ENCODE assay signal across 1 cellular context in genomic region chr14:31420319-31421081, GRCh38.
A peak's percentile ranks its signal among the peaks of the same experiment; 100 is the strongest.
TF ChIP-seq lines count a peak whose summit lies in the region.

HEATR5A (minus strand) TSS chr14:31420550; CDS start chr14:31402975, 17,575 bp downstream.

TF ChIP-seq in WTC11, 78 proteins besides CTCF, POLR2A, EP300 and RAD21 (continued from another document):
- TF ChIP-seq NFE2L1 (CRISPR knock-in tag; IDR thresholded peaks at IDR 0.05) (peak; percentile 68; the same call in 1 of the 2 replicates), ELF4 (CRISPR knock-in tag; IDR thresholded peaks at IDR 0.05; ENCODE audit: low read depth) (no peak), E2F5 (CRISPR knock-in tag; IDR thresholded peaks at IDR 0.05) (peak; percentile 93), EMX1 (CRISPR knock-in tag; IDR thresholded peaks at IDR 0.05) (peak; percentile 45; the same call in 1 of the 2 replicates), E2F4 (CRISPR knock-in tag; IDR thresholded peaks at IDR 0.05; ENCODE audit: borderline replicate concordance, low read depth) (peak; percentile 49; the same call in 1 of the 2 replicates), ATF3 (CRISPR knock-in tag; conservative IDR thresholded peaks at IDR 0.05) (no peak), ZNF416 (CRISPR knock-in tag; IDR thresholded peaks at IDR 0.05) (no peak; the same call in 1 of the 2 replicates), TEAD1 (CRISPR knock-in tag; IDR thresholded peaks at IDR 0.05) (peak; percentile 75; the same call in 1 of the 2 replicates), FOXK1 (CRISPR knock-in tag; IDR thresholded peaks at IDR 0.05) (peak; percentile 93), ERG (CRISPR knock-in tag; IDR thresholded peaks at IDR 0.05) (0 out of 2 replicates have a peak, but pooled peaks have one; percentile 32), GRHL2 (CRISPR knock-in tag; IDR thresholded peaks at IDR 0.05; ENCODE audit: insufficient replicate concordance, severe bottlenecking) (no peak), SOX15 (CRISPR knock-in tag; IDR thresholded peaks at IDR 0.05) (no peak), RELA (CRISPR knock-in tag; IDR thresholded peaks at IDR 0.05; ENCODE audit: borderline replicate concordance) (0 out of 2 replicates have a peak, but pooled peaks have one; percentile 14), JUN (CRISPR knock-in tag; IDR thresholded peaks at IDR 0.05) (no peak), ETV6 (CRISPR knock-in tag; IDR thresholded peaks at IDR 0.05) (peak; percentile 93; the same call in 1 of the 2 replicates), HMGXB4 (CRISPR knock-in tag; IDR thresholded peaks at IDR 0.05) (peak; percentile 92), ATF1 (CRISPR knock-in tag; IDR thresholded peaks at IDR 0.05) (no peak), MYBL2 (CRISPR knock-in tag; IDR thresholded peaks at IDR 0.05) (peak; percentile 65; the same call in 1 of the 2 replicates), E2F1 (CRISPR knock-in tag; IDR thresholded peaks at IDR 0.05) (no peak), AR (CRISPR knock-in tag; IDR thresholded peaks at IDR 0.05) (0 out of 2 replicates have a peak, but pooled peaks have one; percentile 47), GABPB1 (CRISPR knock-in tag; IDR thresholded peaks at IDR 0.05) (peak; percentile 90), CBFB (CRISPR knock-in tag; IDR thresholded peaks at IDR 0.05; ENCODE audit: low read depth) (0 out of 2 replicates have a peak, but pooled peaks have one; percentile 48), ZBTB43 (CRISPR knock-in tag; IDR thresholded peaks at IDR 0.05) (peak; percentile 85), NFYB (CRISPR knock-in tag; conservative IDR thresholded peaks at IDR 0.05; ENCODE audit: low read depth) (peak; percentile 58), NFATC4 (CRISPR knock-in tag; IDR thresholded peaks at IDR 0.05) (0 out of 2 replicates have a peak, but pooled peaks have one; percentile 49), ZMAT4 (CRISPR knock-in tag; IDR thresholded peaks at IDR 0.05) (peak; percentile 69; the same call in 1 of the 2 replicates), ESRRA (CRISPR knock-in tag; IDR thresholded peaks at IDR 0.05; ENCODE audit: borderline replicate concordance) (peak; percentile 53; the same call in 1 of the 2 replicates)
- TF ChIP-seq, protein P1, sequence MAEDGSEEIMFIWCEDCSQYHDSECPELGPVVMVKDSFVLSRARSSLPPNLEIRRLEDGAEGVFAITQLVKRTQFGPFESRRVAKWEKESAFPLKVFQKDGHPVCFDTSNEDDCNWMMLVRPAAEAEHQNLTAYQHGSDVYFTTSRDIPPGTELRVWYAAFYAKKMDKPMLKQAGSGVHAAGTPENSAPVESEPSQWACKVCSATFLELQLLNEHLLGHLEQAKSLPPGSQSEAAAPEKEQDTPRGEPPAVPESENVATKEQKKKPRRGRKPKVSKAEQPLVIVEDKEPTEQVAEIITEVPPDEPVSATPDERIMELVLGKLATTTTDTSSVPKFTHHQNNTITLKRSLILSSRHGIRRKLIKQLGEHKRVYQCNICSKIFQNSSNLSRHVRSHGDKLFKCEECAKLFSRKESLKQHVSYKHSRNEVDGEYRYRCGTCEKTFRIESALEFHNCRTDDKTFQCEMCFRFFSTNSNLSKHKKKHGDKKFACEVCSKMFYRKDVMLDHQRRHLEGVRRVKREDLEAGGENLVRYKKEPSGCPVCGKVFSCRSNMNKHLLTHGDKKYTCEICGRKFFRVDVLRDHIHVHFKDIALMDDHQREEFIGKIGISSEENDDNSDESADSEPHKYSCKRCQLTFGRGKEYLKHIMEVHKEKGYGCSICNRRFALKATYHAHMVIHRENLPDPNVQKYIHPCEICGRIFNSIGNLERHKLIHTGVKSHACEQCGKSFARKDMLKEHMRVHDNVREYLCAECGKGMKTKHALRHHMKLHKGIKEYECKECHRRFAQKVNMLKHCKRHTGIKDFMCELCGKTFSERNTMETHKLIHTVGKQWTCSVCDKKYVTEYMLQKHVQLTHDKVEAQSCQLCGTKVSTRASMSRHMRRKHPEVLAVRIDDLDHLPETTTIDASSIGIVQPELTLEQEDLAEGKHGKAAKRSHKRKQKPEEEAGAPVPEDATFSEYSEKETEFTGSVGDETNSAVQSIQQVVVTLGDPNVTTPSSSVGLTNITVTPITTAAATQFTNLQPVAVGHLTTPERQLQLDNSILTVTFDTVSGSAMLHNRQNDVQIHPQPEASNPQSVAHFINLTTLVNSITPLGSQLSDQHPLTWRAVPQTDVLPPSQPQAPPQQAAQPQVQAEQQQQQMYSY (CRISPR knock-in tag; IDR thresholded peaks at IDR 0.05): no peak
- TF ChIP-seq, protein P2, sequence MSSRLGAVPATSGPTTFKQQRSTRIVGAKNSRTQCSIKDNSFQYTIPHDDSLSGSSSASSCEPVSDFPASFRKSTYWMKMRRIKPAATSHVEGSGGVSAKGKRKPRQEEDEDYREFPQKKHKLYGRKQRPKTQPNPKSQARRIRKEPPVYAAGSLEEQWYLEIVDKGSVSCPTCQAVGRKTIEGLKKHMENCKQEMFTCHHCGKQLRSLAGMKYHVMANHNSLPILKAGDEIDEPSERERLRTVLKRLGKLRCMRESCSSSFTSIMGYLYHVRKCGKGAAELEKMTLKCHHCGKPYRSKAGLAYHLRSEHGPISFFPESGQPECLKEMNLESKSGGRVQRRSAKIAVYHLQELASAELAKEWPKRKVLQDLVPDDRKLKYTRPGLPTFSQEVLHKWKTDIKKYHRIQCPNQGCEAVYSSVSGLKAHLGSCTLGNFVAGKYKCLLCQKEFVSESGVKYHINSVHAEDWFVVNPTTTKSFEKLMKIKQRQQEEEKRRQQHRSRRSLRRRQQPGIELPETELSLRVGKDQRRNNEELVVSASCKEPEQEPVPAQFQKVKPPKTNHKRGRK (CRISPR knock-in tag; IDR thresholded peaks at IDR 0.05; ENCODE audit: borderline replicate concordance): no peak
- TF ChIP-seq, protein P3, sequence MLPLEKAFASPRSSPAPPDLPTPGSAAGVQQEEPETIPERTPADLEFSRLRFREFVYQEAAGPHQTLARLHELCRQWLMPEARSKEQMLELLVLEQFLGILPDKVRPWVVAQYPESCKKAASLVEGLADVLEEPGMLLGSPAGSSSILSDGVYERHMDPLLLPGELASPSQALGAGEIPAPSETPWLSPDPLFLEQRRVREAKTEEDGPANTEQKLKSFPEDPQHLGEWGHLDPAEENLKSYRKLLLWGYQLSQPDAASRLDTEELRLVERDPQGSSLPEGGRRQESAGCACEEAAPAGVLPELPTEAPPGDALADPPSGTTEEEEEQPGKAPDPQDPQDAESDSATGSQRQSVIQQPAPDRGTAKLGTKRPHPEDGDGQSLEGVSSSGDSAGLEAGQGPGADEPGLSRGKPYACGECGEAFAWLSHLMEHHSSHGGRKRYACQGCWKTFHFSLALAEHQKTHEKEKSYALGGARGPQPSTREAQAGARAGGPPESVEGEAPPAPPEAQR (CRISPR knock-in tag; IDR thresholded peaks at IDR 0.05): no peak
- TF ChIP-seq, protein P4, sequence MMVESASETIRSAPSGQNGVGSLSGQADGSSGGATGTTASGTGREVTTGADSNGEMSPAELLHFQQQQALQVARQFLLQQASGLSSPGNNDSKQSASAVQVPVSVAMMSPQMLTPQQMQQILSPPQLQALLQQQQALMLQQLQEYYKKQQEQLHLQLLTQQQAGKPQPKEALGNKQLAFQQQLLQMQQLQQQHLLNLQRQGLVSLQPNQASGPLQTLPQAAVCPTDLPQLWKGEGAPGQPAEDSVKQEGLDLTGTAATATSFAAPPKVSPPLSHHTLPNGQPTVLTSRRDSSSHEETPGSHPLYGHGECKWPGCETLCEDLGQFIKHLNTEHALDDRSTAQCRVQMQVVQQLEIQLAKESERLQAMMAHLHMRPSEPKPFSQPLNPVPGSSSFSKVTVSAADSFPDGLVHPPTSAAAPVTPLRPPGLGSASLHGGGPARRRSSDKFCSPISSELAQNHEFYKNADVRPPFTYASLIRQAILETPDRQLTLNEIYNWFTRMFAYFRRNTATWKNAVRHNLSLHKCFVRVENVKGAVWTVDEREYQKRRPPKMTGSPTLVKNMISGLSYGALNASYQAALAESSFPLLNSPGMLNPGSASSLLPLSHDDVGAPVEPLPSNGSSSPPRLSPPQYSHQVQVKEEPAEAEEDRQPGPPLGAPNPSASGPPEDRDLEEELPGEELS (CRISPR knock-in tag; IDR thresholded peaks at IDR 0.05): peak; percentile 80; the same call in 1 of the 2 replicates
- TF ChIP-seq, protein P5, sequence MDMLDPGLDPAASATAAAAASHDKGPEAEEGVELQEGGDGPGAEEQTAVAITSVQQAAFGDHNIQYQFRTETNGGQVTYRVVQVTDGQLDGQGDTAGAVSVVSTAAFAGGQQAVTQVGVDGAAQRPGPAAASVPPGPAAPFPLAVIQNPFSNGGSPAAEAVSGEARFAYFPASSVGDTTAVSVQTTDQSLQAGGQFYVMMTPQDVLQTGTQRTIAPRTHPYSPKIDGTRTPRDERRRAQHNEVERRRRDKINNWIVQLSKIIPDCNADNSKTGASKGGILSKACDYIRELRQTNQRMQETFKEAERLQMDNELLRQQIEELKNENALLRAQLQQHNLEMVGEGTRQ (CRISPR knock-in tag; IDR thresholded peaks at IDR 0.05): 0 out of 2 replicates have a peak, but pooled peaks have one; percentile 20
